In genomic region chr2:96525211-96525507, GRCh38 we compare ENCODE assay signal across 16 cellular contexts. TPM values are rescaled to one million over a fixed set of nuclear protein-coding genes. Genes with fewer than 3 reads are reported as not detected.
"Had no signal": no experiment of that assay in that cellular context is flagged by ENCODE, and none has a peak within 500 bp of the region (broad histone marks: within the 10 kb centered on the region; RNA-seq: fewer than 3 reads in every experiment).

No MANE protein-coding gene starts in this region.

- H3K9me3 ChIP-seq: esophagus squamous epithelium, pancreas, uterus had no signal

- ATAC-seq: left colon, pancreas, T-cell had no signal

- H3K27ac ChIP-seq: esophagus squamous epithelium, pancreas, uterus had no signal

- H3K36me3 ChIP-seq: esophagus squamous epithelium, pancreas, uterus had no signal

- H3K36me3 Mint-ChIP-seq: naive B cell, T-cell had no signal

- H3K9me3 Mint-ChIP-seq: activated B cell treated with CpG ODN at 0.5 μM for 24 hours, naive B cell, T-cell had no signal

- FAIRE-seq: astrocyte, colon, pancreas had no signal

- H3K27ac Mint-ChIP-seq: activated B cell treated with CpG ODN at 0.5 μM for 24 hours, T-cell had no signal

- H3K4me3 ChIP-seq: esophagus squamous epithelium, lung, pancreas, uterus had no signal

- DNase-seq: activated B cell treated with CpG ODN at 0.5 μM for 24 hours; activated CD4-positive, alpha-beta T cell treated with anti-CD3 and anti-CD28 coated beads, Interleukin-2, amount 50 U/mL, for 4 hours; esophagus squamous epithelium; foreskin fibroblast; head of caudate nucleus; left colon; naive B cell; pancreas; stimulated activated CD4-positive, alpha-beta T cell treated with anti-CD3 and anti-CD28 coated beads, Interleukin-15, amount 100 ng/mL, for 24 hours; stimulated activated CD4-positive, alpha-beta T cell treated with anti-CD3 and anti-CD28 coated beads, Interleukin-4, amount 100 ng/mL, for 24 hours; T-cell; uterus had no signal

- H3K27me3 ChIP-seq: pancreas, uterus had no signal

- H3K4me1 ChIP-seq: pancreas had no signal

- H3K27me3 Mint-ChIP-seq: T-cell had no signal

RNA-seq across cellular contexts. Expression of gene NEURL3, which starts 20.0 kb away (rescaled TPM):
- total RNA-seq: activated B cell treated with CpG ODN at 0.5 μM for 24 hours, esophagus squamous epithelium, skeletal muscle tissue, uterus had no signal
